8 cellular contexts compared by ENCODE assay signal in genomic region chr4:53929955-53930798, GRCh38.
DNase-seq lines count a peak whose midpoint lies in the region; ATAC-seq, FAIRE-seq and TF ChIP-seq lines count a peak whose summit lies in the region.

No MANE protein-coding gene starts in this region.

- H3K36me3 ChIP-seq in esophagus muscularis mucosa: no peaks in the 10 kb centered on the region

- peaks cover 5% of the 10 kb centered on the region for H3K27me3 Mint-ChIP-seq in activated CD8-positive, alpha-beta memory T cell treated with anti-CD3 and anti-CD28 coated beads, Interleukin-2, amount 10 ng/mL, durations not matched to agents 7 days and 5 days
- peaks cover 12 to 19% (median 16%) of the 10 kb centered on the region in 3 donors for H3K27me3 Mint-ChIP-seq in naive B cell

- peak; percentile 66 for ATAC-seq in activated CD8-positive, alpha-beta memory T cell treated with anti-CD3 and anti-CD28 coated beads, Interleukin-2, amount 10 ng/mL, durations not matched to agents 7 days and 5 days
- peak in 1 of 2 donors; percentile 69 for ATAC-seq in naive B cell (ENCODE audit: low read depth in 2 of 2)
- ATAC-seq in stimulated activated naive CD8-positive, alpha-beta T cell treated with anti-CD3 and anti-CD28 coated beads, Interleukin-15, Interleukin-2, amounts not matched to agents 100 U/mL and 50 U/mL, for 24 hours: peak; percentile 77

- WGBS in esophagus muscularis mucosa: 42% methylated on average over 8 of the region's 8 CpGs

- FAIRE-seq in GM12892 (lab: Jason Lieb, UNC): peak; percentile 85

- H3K27ac ChIP-seq in HL-60 (replicated peaks) (no peak overlapping the region), esophagus muscularis mucosa (replicated peaks in 1 of 4) (no peak overlapping the region)

- CTCF ChIA-PET in activated CD8-positive, alpha-beta memory T cell treated with anti-CD3 and anti-CD28 coated beads, Interleukin-2, amount 10 ng/mL, durations not matched to agents 7 days and 5 days (lab: Charles Lee): interaction anchor here (0.6 to 5.8 kb wide), 23 partner anchors 9 to 303 kb away, joined by 3 to 68 read pairs (median 4); no protein-coding TSS in a partner anchor

- intact Hi-C loops in esophagus muscularis mucosa (cut with DNase I): loop anchor here (1.0 kb wide), 1 partner anchor 287 kb away; no protein-coding TSS in a partner anchor

- no peaks in the 10 kb centered on the region for H3K4me1 Mint-ChIP-seq in activated CD8-positive, alpha-beta memory T cell treated with anti-CD3 and anti-CD28 coated beads, Interleukin-2, amount 10 ng/mL, durations not matched to agents 7 days and 5 days
- no peaks in the 10 kb centered on the region for H3K4me1 Mint-ChIP-seq in naive B cell

- peak; percentile 56 for DNase-seq in 8988T
- peak; percentile 13 for DNase-seq in GM12892 (ENCODE audit: insufficient read length)
- peak in 1 of 2 experiments; percentile 61 for DNase-seq in HL-60 (ENCODE audit: low read depth in 1 of 2, low spot score in 1 of 2)
- DNase-seq in NOMO-1 treated with DMSO at 0.1 percent for 48 hours (lab: John Stamatoyannopoulos, UW; ENCODE audit: unreplicated experiment): peak; percentile 59
- peak; percentile 66 for DNase-seq in activated CD8-positive, alpha-beta memory T cell treated with anti-CD3 and anti-CD28 coated beads, Interleukin-2, amount 10 ng/mL, durations not matched to agents 7 days and 5 days
- no peak for DNase-seq in esophagus muscularis mucosa (ENCODE audit: extremely low spot score)
- peak; percentile 20 for DNase-seq in naive B cell
- DNase-seq in stimulated activated naive CD8-positive, alpha-beta T cell treated with anti-CD3 and anti-CD28 coated beads, Interleukin-15, Interleukin-2, amounts not matched to agents 100 U/mL and 50 U/mL, for 24 hours: peak; percentile 60

- no peak overlapping the region for H3K27ac Mint-ChIP-seq in activated CD8-positive, alpha-beta memory T cell treated with anti-CD3 and anti-CD28 coated beads, Interleukin-2, amount 10 ng/mL, durations not matched to agents 7 days and 5 days
- no peak overlapping the region for H3K27ac Mint-ChIP-seq in naive B cell

- H3K36me3 Mint-ChIP-seq in activated CD8-positive, alpha-beta memory T cell treated with anti-CD3 and anti-CD28 coated beads, Interleukin-2, amount 10 ng/mL, durations not matched to agents 7 days and 5 days: no peaks in the 10 kb centered on the region
- H3K36me3 Mint-ChIP-seq in naive B cell: no peaks in the 10 kb centered on the region

- H3K4me1 ChIP-seq in esophagus muscularis mucosa: peaks cover 0 to 6% (median 2%) of the 10 kb centered on the region in 4 donors

- H3K4me3 ChIP-seq in HL-60 (replicated peaks; ENCODE audit: insufficient read depth, low read length): no peak overlapping the region
- no peak overlapping the region for H3K4me3 ChIP-seq in esophagus muscularis mucosa

- H3K9me3 ChIP-seq in esophagus muscularis mucosa: peaks cover 0 to 4% (median 0%) of the 10 kb centered on the region in 4 donors

- H3K4me3 Mint-ChIP-seq in activated CD8-positive, alpha-beta memory T cell treated with anti-CD3 and anti-CD28 coated beads, Interleukin-2, amount 10 ng/mL, durations not matched to agents 7 days and 5 days: no peak overlapping the region
- no peak overlapping the region for H3K4me3 Mint-ChIP-seq in naive B cell

- no peak for TF ChIP-seq EP300 in esophagus muscularis mucosa (IDR thresholded peaks at IDR 0.05)

- H3K27me3 ChIP-seq in HL-60 (ENCODE audit: insufficient read depth, poor library complexity, severe bottlenecking) (no peaks in the 10 kb centered on the region), esophagus muscularis mucosa (peaks cover 0 to 59% (median 0%) of the 10 kb centered on the region in 4 donors)

- TF ChIP-seq POLR2A in GM12892 (IDR thresholded peaks at IDR 0.05; ENCODE audit: low read depth, low read length) (no peak), esophagus muscularis mucosa (IDR thresholded peaks at IDR 0.05; ENCODE audit: low read depth) (no peak)

- TF ChIP-seq CTCF in HL-60 (IDR thresholded peaks at IDR 0.05; ENCODE audit: insufficient read depth, low read length): peak; percentile 68
- peak; percentile 68 to 76 (median 75) for TF ChIP-seq CTCF in esophagus muscularis mucosa (IDR thresholded peaks at IDR 0.05)

- H3K9me3 Mint-ChIP-seq in activated CD8-positive, alpha-beta memory T cell treated with anti-CD3 and anti-CD28 coated beads, Interleukin-2, amount 10 ng/mL, durations not matched to agents 7 days and 5 days (ENCODE audit: low read depth): no peaks in the 10 kb centered on the region
- peaks cover 0 to 5% (median 0%) of the 10 kb centered on the region in 7 donors for H3K9me3 Mint-ChIP-seq in naive B cell
